8 cellular contexts compared by ENCODE assay signal in the genomic region with DNA sequence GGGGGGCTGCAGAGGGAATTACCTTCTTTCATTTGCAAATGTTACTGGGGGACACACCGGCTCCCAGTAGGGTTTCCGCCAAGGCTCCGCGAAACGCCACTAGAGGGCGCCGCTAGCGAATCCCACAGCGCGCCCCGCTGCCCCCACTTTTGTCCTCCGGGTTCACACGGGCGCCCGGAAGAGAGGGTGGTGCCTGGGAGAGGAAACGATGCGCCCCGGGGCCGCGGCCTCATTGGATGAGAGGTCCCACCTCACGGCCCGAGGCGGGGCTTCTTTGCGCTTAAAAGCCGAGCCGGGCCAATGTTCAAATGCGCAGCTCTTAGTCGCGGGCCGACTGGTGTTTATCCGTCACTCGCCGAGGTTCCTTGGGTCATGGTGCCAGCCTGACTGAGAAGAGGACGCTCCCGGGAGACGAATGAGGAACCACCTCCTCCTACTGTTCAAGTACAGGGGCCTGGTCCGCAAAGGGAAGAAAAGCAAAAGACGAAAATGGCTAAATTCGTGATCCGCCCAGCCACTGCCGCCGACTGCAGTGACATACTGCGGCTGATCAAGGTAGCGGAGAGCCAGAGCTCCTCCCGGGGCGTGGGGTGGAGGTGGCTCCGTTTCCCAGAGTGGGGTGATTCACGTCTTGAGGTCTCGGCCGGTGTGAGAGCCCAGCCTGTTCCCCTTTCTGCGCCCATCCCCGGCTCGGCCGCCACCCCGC. TPM values are rescaled to one million over a fixed set of nuclear protein-coding genes. Genes with fewer than 3 reads are reported as not detected.
DNase-seq lines count a peak whose midpoint lies in the region; ATAC-seq and TF ChIP-seq lines count a peak whose summit lies in the region.

A gene (plus strand): TSS at position 311 of the 706 bp plus-strand sequence. CDS start 179 bp downstream, at position 490.

- intact Hi-C loops in CD14-positive monocyte (cut with micrococcal nuclease) = loop anchor here (2.0 to 10.0 kb wide), 3 partner anchors 41 to 72 kb away; a partner anchor contains a TSS

- peaks cover 27 to 36% of the 10 kb centered on the region in 2 donors for H3K36me3 Mint-ChIP-seq in CD14-positive monocyte
- H3K36me3 Mint-ChIP-seq in activated CD4-positive, alpha-beta T cell treated with anti-CD3 and anti-CD28 coated beads, Interleukin-2, amount 10 ng/mL, durations not matched to agents 7 days and 5 days (ENCODE audit: low read depth) = peaks cover 25% of the 10 kb centered on the region

- peaks cover 0 to 34% (median 17%) of the 10 kb centered on the region in 7 donors for H3K9me3 Mint-ChIP-seq in CD14-positive monocyte
- H3K9me3 Mint-ChIP-seq in activated CD4-positive, alpha-beta T cell treated with anti-CD3 and anti-CD28 coated beads, Interleukin-2, amount 10 ng/mL, durations not matched to agents 7 days and 5 days = no peaks in the 10 kb centered on the region

- peaks cover 12% of the 10 kb centered on the region for H3K4me1 Mint-ChIP-seq in CD14-positive monocyte
- H3K4me1 Mint-ChIP-seq in activated CD4-positive, alpha-beta T cell treated with anti-CD3 and anti-CD28 coated beads, Interleukin-2, amount 10 ng/mL, durations not matched to agents 7 days and 5 days = peaks cover 36% of the 10 kb centered on the region

- H3K27ac Mint-ChIP-seq in CD14-positive monocyte = peak within 1 kb of the TSS; percentile 94 to 99 (median 98)
- H3K27ac Mint-ChIP-seq in activated CD4-positive, alpha-beta T cell treated with anti-CD3 and anti-CD28 coated beads, Interleukin-2, amount 10 ng/mL, durations not matched to agents 7 days and 5 days = peak within 1 kb of the TSS; percentile 98

- DNase-seq in CD14-positive monocyte (ENCODE audit: low spot score) (peak; percentile 96), NCI-H69 (lab: John Stamatoyannopoulos, UW) (peak; percentile 97), cortex of kidney (lab: John Stamatoyannopoulos, UW) (peak; percentile 8), left kidney (ENCODE audit: low read depth, low spot score) (peak; percentile 98)
- peak; percentile 94 for DNase-seq in activated CD4-positive, alpha-beta T cell treated with anti-CD3 and anti-CD28 coated beads, Interleukin-2, amount 10 ng/mL, durations not matched to agents 7 days and 5 days
- DNase-seq in stimulated activated CD4-positive, alpha-beta T cell treated with anti-CD3 and anti-CD28 coated beads, Interleukin-2, amount 100 ng/mL, for 4 hours (ENCODE audit: low read depth) = peak; percentile 88

- peak; percentile 80 for TF ChIP-seq CTCF in CD14-positive monocyte (IDR thresholded peaks at IDR 0.05)

- ATAC-seq in GM19351 (IDR thresholded peaks at IDR 0.05; ENCODE audit: unreplicated experiment) = peak; percentile 78
- ATAC-seq in HG03521 (IDR thresholded peaks at IDR 0.05; ENCODE audit: unreplicated experiment) = peak; percentile 87

- CTCF ChIA-PET in activated CD4-positive, alpha-beta T cell treated with anti-CD3 and anti-CD28 coated beads, Interleukin-2, amount 10 ng/mL, durations not matched to agents 7 days and 5 days (lab: Charles Lee) = interaction anchor here (0.5 to 2.7 kb wide), 12 partner anchors 10 to 272 kb away, joined by 3 to 16 read pairs (median 4); a partner anchor contains a TSS

- H3K27me3 Mint-ChIP-seq in CD14-positive monocyte (ENCODE audit: low read depth in 3 of 3) = peaks cover 0 to 5% (median 0%) of the 10 kb centered on the region in 3 donors
- no peaks in the 10 kb centered on the region for H3K27me3 Mint-ChIP-seq in activated CD4-positive, alpha-beta T cell treated with anti-CD3 and anti-CD28 coated beads, Interleukin-2, amount 10 ng/mL, durations not matched to agents 7 days and 5 days

- POLR2A ChIA-PET in activated CD4-positive, alpha-beta T cell treated with anti-CD3 and anti-CD28 coated beads, Interleukin-2, amount 10 ng/mL, durations not matched to agents 7 days and 5 days (lab: Charles Lee) = interaction anchor here (1.0 to 1.9 kb wide), 3 partner anchors 10 to 271 kb away, joined by 6 to 10 read pairs (median 9); no protein-coding TSS in a partner anchor

- peak within 1 kb of the TSS; percentile 94 for H3K4me3 Mint-ChIP-seq in CD14-positive monocyte
- peak within 1 kb of the TSS; percentile 95 for H3K4me3 Mint-ChIP-seq in activated CD4-positive, alpha-beta T cell treated with anti-CD3 and anti-CD28 coated beads, Interleukin-2, amount 10 ng/mL, durations not matched to agents 7 days and 5 days

RNA-seq across cellular contexts. Expression of the gene that starts here (rescaled TPM):
- 100 to 1,000 TPM; 897 to 970 TPM for polyA plus RNA-seq in CD14-positive monocyte
- 10 to 100 TPM; 86.3 to 89.7 TPM for total RNA-seq in activated CD4-positive, alpha-beta T cell treated with anti-CD3 and anti-CD28 coated beads, Interleukin-2, amount 10 ng/mL, durations not matched to agents 7 days and 5 days

Comparison
In these comparisons a context has a peak if more than half of its experiments do, and no peak if none do; other contexts are left out.
1. Peak in every context shown above with its lines: DNase-seq and ATAC-seq.
2. DNase-seq: peak in every context shown above with its lines; median percentile 98 in left kidney; 97 in NCI-H69; 96 in CD14-positive monocyte; 94 in activated CD4-positive, alpha-beta T cell treated with anti-CD3 and anti-CD28 coated beads, Interleukin-2, amount 10 ng/mL, durations not matched to agents 7 days and 5 days; 88 in stimulated activated CD4-positive, alpha-beta T cell treated with anti-CD3 and anti-CD28 coated beads, Interleukin-2, amount 100 ng/mL, for 4 hours; 8 in cortex of kidney.